Comparison of ENCODE assay signal across 11 cellular contexts in genomic region chrX:105191878-105192277, GRCh38. TPM values are rescaled to one million over a fixed set of nuclear protein-coding genes. Genes with fewer than 3 reads are reported as not detected.
DNase-seq lines count a peak whose midpoint lies in the region; ATAC-seq and TF ChIP-seq lines count a peak whose summit lies in the region.
"Had no signal": no experiment of that assay in that cellular context is flagged by ENCODE, and none has a peak within 500 bp of the region (broad histone marks: within the 10 kb centered on the region; RNA-seq: fewer than 3 reads in every experiment).

No MANE protein-coding gene starts in this region.

- no peak overlapping the region for H3K4me3 Mint-ChIP-seq in mesothelial cell of epicardium

- H3K27ac Mint-ChIP-seq in mesothelial cell of epicardium = no peak overlapping the region

- H3K4me1 Mint-ChIP-seq in mesothelial cell of epicardium = no peaks in the 10 kb centered on the region

- ATAC-seq in HG03442 (IDR thresholded peaks at IDR 0.05; ENCODE audit: unreplicated experiment) = peak; percentile 41

- H3K36me3 Mint-ChIP-seq in mesothelial cell of epicardium = no peaks in the 10 kb centered on the region

- TF ChIP-seq CTCF in GM12874 (IDR thresholded peaks at IDR 0.05; ENCODE audit: insufficient read depth, low read depth, low read length) (peak; percentile 36; the same call in 1 of the 2 replicates), mesothelial cell of epicardium (IDR thresholded peaks at IDR 0.05; ENCODE audit: unreplicated experiment) (peak; percentile 12)

- no peaks in the 10 kb centered on the region for H3K27me3 Mint-ChIP-seq in mesothelial cell of epicardium (ENCODE audit: low read depth)

- peak; percentile 21 for DNase-seq in amniotic stem cell (lab: John Stamatoyannopoulos, UW)
- DNase-seq in mesothelial cell of epicardium (ENCODE audit: low spot score in 2 of 2, unreplicated experiment in 2 of 2) = no peak
- no peak for DNase-seq in DMS79 treated with DMSO at 0.1 percent for 48 hours (lab: John Stamatoyannopoulos, UW)
- no peak for DNase-seq in activated CD4-positive, alpha-beta T cell treated with anti-CD3 and anti-CD28 coated beads, Interleukin-2, amount 50 U/mL, for 48 hours
- no peak for DNase-seq in OCI-M1 (lab: John Stamatoyannopoulos, UW)
- DNase-seq in NCI-H187 (lab: John Stamatoyannopoulos, UW) = no peak
- DNase-seq: stomach had no signal

- H3K9me3 Mint-ChIP-seq in mesothelial cell of epicardium = peaks cover 22% of the 10 kb centered on the region

RNA-seq across cellular contexts. Expression of gene TEX13A, which starts 28.6 kb away (rescaled TPM):
- not detected in 3 replicates for total RNA-seq in mesothelial cell of epicardium
- total RNA-seq: activated CD8-positive, alpha-beta memory T cell treated with anti-CD3 and anti-CD28 coated beads for 36 hours; lung; stomach had no signal
